ENCODE assay signal across 11 cellular contexts in genomic region chr22:42366815-42367581, GRCh38.
DNase-seq lines count a peak whose midpoint lies in the region; ATAC-seq and TF ChIP-seq lines count a peak whose summit lies in the region.
"Had no signal": no experiment of that assay in that cellular context is flagged by ENCODE, and none has a peak within 500 bp of the region (broad histone marks: within the 10 kb centered on the region; RNA-seq: fewer than 3 reads in every experiment).

No MANE protein-coding gene starts in this region.

- H3K9me3 Mint-ChIP-seq in MCF 10A (ENCODE audit: unreplicated experiment), result no peaks in the 10 kb centered on the region

- H3K4me3 ChIP-seq in mammary epithelial cell (replicated peaks in 1 of 3; ENCODE audit: insufficient read depth in 1 of 3, low read depth in 2 of 3, low read length in 3 of 3), result peak overlapping the region in 1 of 3 experiments; percentile 87
- no peak overlapping the region for H3K4me3 ChIP-seq in transverse colon

- H3K9me3 ChIP-seq in mammary epithelial cell (replicated peaks; ENCODE audit: insufficient read depth, low read length) (no peaks in the 10 kb centered on the region), transverse colon (no peaks in the 10 kb centered on the region)

- intact Hi-C loops in MCF 10A (cut with micrococcal nuclease), result no loop called here
- intact Hi-C loops in mammary epithelial cell (cut with micrococcal nuclease), result loop anchor here (5.0 kb wide), 1 partner anchor 45 kb away; no protein-coding TSS in a partner anchor
- intact Hi-C loops in transverse colon (cut with DNase I; ENCODE audit: low total_unique reads), result no loop called here

- no peak for TF ChIP-seq EP300 in transverse colon (IDR thresholded peaks at IDR 0.05; ENCODE audit: low read depth)

- H3K27me3 Mint-ChIP-seq in MCF 10A (ENCODE audit: insufficient read depth, unreplicated experiment), result no peaks in the 10 kb centered on the region

- no peak for ATAC-seq in GM19397 (IDR thresholded peaks at IDR 0.05; ENCODE audit: unreplicated experiment)

- H3K4me2 ChIP-seq in mammary epithelial cell (ENCODE audit: insufficient read depth, low read depth, low read length), result no peak overlapping the region

- H3K4me1 Mint-ChIP-seq in MCF 10A (ENCODE audit: insufficient read depth, unreplicated experiment), result peaks cover 6% of the 10 kb centered on the region

- DNase-seq in MCF 10A (ENCODE audit: unreplicated experiment) (no peak), mammary epithelial cell (no peak), mucosa of gallbladder (ENCODE audit: low spot score) (peak; percentile 48), transverse colon (peak; percentile 28), NCI-H146 (lab: John Stamatoyannopoulos, UW) (no peak)
- no peak for DNase-seq in activated CD8-positive, alpha-beta memory T cell treated with anti-CD3 and anti-CD28 coated beads, Interleukin-2, amount 50 U/mL, for 4 hours
- DNase-seq: activated CD4-positive, CD25-positive, alpha-beta regulatory T cell treated with anti-CD3 and anti-CD28 coated beads, Interleukin-2, amount 50 U/mL, for 72 hours; NCI-H2029; SIG-M5 had no signal

- H3K27ac ChIP-seq in mammary epithelial cell (ENCODE audit: insufficient read depth, low read depth, low read length), result no peak overlapping the region
- peak overlapping the region; percentile 47 for H3K27ac ChIP-seq in cingulate gyrus (ENCODE audit: low read depth, low read length)
- peak overlapping the region in 3 of 4 donors; percentile 58 to 79 (median 74) for H3K27ac ChIP-seq in transverse colon

- H3K36me3 Mint-ChIP-seq in MCF 10A (ENCODE audit: insufficient read depth, unreplicated experiment), result peaks cover under 1% of the 10 kb centered on the region

- H3K27ac Mint-ChIP-seq in MCF 10A (ENCODE audit: low read depth, unreplicated experiment), result no peak overlapping the region

- CTCF ChIA-PET in MCF 10A (lab: Yijun Ruan, JAX), result interaction anchor here (0.6 to 0.9 kb wide), 4 partner anchors 79 to 621 kb away, joined by 3 read pairs; no protein-coding TSS in a partner anchor
- CTCF ChIA-PET in mammary epithelial cell (lab: Charles Lee; ENCODE audit: low non-redundant PET), result no interaction called here

- H3K36me3 ChIP-seq in mammary epithelial cell (ENCODE audit: insufficient read depth, low read length), result no peaks in the 10 kb centered on the region
- H3K36me3 ChIP-seq in transverse colon, result no peaks in the 10 kb centered on the region

- H3K4me3 Mint-ChIP-seq in MCF 10A (ENCODE audit: unreplicated experiment), result peak overlapping the region; percentile 85

- no peaks in the 10 kb centered on the region for H3K79me2 ChIP-seq in mammary epithelial cell (ENCODE audit: insufficient read depth, low read length)

- no peak overlapping the region for H2AFZ ChIP-seq in mammary epithelial cell (ENCODE audit: low read depth, low read length)

- in situ Hi-C loops in mammary epithelial cell (cut with MboI; ENCODE audit: low sequenced_read_pairs in 2 of 2) (no loop called here), transverse colon (cut with MboI; ENCODE audit: low pct_ligation_motif_present in 1 of 4, low pct_unique_long_range_greater_than_20kb in 1 of 4, low sequenced_read_pairs in 3 of 4) (no loop called here)

- POLR2A ChIA-PET in MCF 10A (lab: Yijun Ruan, JAX), result interaction anchor here (0.7 to 3.1 kb wide), 7 partner anchors 9 to 276 kb away, joined by 3 to 21 read pairs (median 5); partner anchors contain the start of gene NDUFA6

- dilution Hi-C loops in mammary epithelial cell (cut with HindIII; ENCODE audit: low sequenced_read_pairs), result loop anchor here (5.0 kb wide), 1 partner anchor 35 kb away; no protein-coding TSS in a partner anchor

- no peak overlapping the region for H3K9ac ChIP-seq in mammary epithelial cell (ENCODE audit: insufficient read depth, low read length)

- no peak for TF ChIP-seq CTCF in MCF 10A (IDR thresholded peaks at IDR 0.05; ENCODE audit: unreplicated experiment)
- no peak for TF ChIP-seq CTCF in mammary epithelial cell (conservative IDR thresholded peaks at IDR 0.05 in 1 of 2, IDR thresholded peaks at IDR 0.05 in 1 of 2; ENCODE audit: extremely low read depth in 1 of 2, insufficient read depth in 1 of 2, low read depth in 1 of 2, low read length in 2 of 2)
- no peak for TF ChIP-seq CTCF in transverse colon (IDR thresholded peaks at IDR 0.05)

- WGBS in mammary epithelial cell (ENCODE audit: low coverage, missing lambda C conversion rate), result 45% methylated on average over 7 of the region's 8 CpGs
- 44 to 81% methylated on average over 3 to 7 of the region's 8 CpGs for WGBS in transverse colon (ENCODE audit: low coverage in 1 of 2), 2 donors

- H3K4me1 ChIP-seq in mammary epithelial cell (ENCODE audit: insufficient read depth, low read length), result peaks cover 21% of the 10 kb centered on the region
- peaks cover 7 to 46% (median 27%) of the 10 kb centered on the region in 4 donors for H3K4me1 ChIP-seq in transverse colon

- H3K27me3 ChIP-seq in mammary epithelial cell (ENCODE audit: insufficient read depth, low read length), result peaks cover 3% of the 10 kb centered on the region
- H3K27me3 ChIP-seq in transverse colon, result peaks cover 17% of the 10 kb centered on the region

- H4K20me1 ChIP-seq in mammary epithelial cell (ENCODE audit: insufficient read depth, low read length), result no peaks in the 10 kb centered on the region

- BruUV-seq in MCF 10A (replicated peaks; lab: Mats Ljungman, UMichigan) (no TSS peak), mammary epithelial cell (replicated peaks; lab: Mats Ljungman, UMichigan) (no TSS peak)

- TF ChIP-seq POLR2A in transverse colon (IDR thresholded peaks at IDR 0.05), result no peak

Comparison
In these comparisons a context has a peak if more than half of its experiments do, and no peak if none do; other contexts are left out.
1. DNase-seq: peak in mucosa of gallbladder (single experiment) and transverse colon (single experiment); none in MCF 10A (single experiment), mammary epithelial cell (single experiment), activated CD8-positive, alpha-beta memory T cell treated with anti-CD3 and anti-CD28 coated beads, Interleukin-2, amount 50 U/mL, for 4 hours (single experiment) and NCI-H146 (single experiment).